In the genomic region with DNA sequence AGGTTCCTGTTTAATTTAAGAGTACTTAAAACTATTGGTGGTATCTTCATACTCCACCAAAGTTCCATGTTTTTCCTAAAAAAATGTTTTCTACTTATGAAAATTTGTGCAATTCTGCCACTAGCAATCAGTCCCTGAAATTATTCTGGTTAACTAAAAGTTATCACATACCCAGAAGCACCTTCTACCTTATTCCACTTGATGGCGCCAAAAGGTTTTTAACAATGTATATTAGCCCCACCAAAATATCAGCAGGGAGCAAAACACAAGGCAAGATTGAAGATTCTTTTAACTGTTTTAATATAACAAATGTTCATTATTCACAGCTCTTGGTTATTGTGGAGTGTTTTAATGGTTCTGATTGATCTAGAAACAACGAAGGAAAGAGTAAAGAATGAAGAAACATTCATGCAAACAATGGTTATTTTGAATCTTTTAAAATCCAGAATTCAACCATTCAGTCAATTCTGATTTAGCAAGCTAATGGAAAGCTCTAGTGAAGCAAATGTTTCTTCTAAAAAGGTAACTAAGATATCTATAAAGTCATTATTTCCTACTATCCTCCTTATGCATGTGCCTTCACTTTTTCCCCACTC, we compare ENCODE assay signal across 8 cellular contexts.
DNase-seq lines count a peak whose midpoint lies in the region; ATAC-seq lines count a peak whose summit lies in the region.

No MANE protein-coding gene starts in this region.

- DNase-seq in D341Med (ENCODE audit: low spot score) (peak; percentile 51), NCI-H82 treated with DMSO at 0.1 percent for 48 hours (lab: John Stamatoyannopoulos, UW; ENCODE audit: unreplicated experiment) (peak; percentile 8), T47D (ENCODE audit: low read depth in 1 of 2, low spot score in 1 of 2) (peak; percentile 37 to 52), iris pigment epithelial cell (ENCODE audit: low read depth) (peak; percentile 53), superior temporal gyrus (ENCODE audit: extremely low spot score) (peak; percentile 91)

- in situ Hi-C loops in T47D (cut with HindIII; ENCODE audit: low pct_unique_long_range_greater_than_20kb, low sequenced_read_pairs): no loop called here

- ATAC-seq in GM18858 (IDR thresholded peaks at IDR 0.05; ENCODE audit: unreplicated experiment) (peak; percentile 69), HG03432 (IDR thresholded peaks at IDR 0.05; ENCODE audit: unreplicated experiment) (peak; percentile 82), HG02571 (IDR thresholded peaks at IDR 0.05; ENCODE audit: unreplicated experiment) (no peak)

Comparison
In these comparisons a context has a peak if more than half of its experiments do, and no peak if none do; other contexts are left out.
1. DNase-seq: peak in every context shown above with its lines; median percentile 91 in superior temporal gyrus; 53 in iris pigment epithelial cell; 51 in D341Med; 44 in T47D; 8 in NCI-H82 treated with DMSO at 0.1 percent for 48 hours.